In genomic region chr7:41170466-41170865, GRCh38 we compare ENCODE assay signal across 25 cellular contexts.
"Had no signal": no experiment of that assay in that cellular context is flagged by ENCODE, and none has a peak within 500 bp of the region (broad histone marks: within the 10 kb centered on the region; RNA-seq: fewer than 3 reads in every experiment).

No MANE protein-coding gene starts in this region.

- H3K27ac Mint-ChIP-seq: effector memory CD8-positive, alpha-beta T cell; memory B cell; mesothelial cell of epicardium; naive thymus-derived CD4-positive, alpha-beta T cell; nephron; neural progenitor cell; progenitor cell of endocrine pancreas; stimulated activated memory B cell treated with anti-CD40 and anti-IgM and Interleukin-4, amounts not matched to agents 10 μg/mL and 1 μg/mL and 100 μg/mL, for 72 hours; stimulated activated naive CD8-positive, alpha-beta T cell treated with anti-CD3 and anti-CD28 coated beads, Interleukin-15, Interleukin-2, amounts not matched to agents 100 ng/mL and 50 ng/mL, for 24 hours had no signal

- H3K4me3 Mint-ChIP-seq: effector memory CD8-positive, alpha-beta T cell; memory B cell; mesothelial cell of epicardium; naive thymus-derived CD4-positive, alpha-beta T cell; nephron; neural progenitor cell; stimulated activated memory B cell treated with anti-CD40 and anti-IgM and Interleukin-4, amounts not matched to agents 10 μg/mL and 1 μg/mL and 100 μg/mL, for 72 hours; stimulated activated naive CD8-positive, alpha-beta T cell treated with anti-CD3 and anti-CD28 coated beads, Interleukin-15, Interleukin-2, amounts not matched to agents 100 ng/mL and 50 ng/mL, for 24 hours had no signal

- H3K9ac ChIP-seq: neural progenitor cell, parathyroid adenoma had no signal

- H3K4me1 Mint-ChIP-seq: memory B cell; mesothelial cell of epicardium; naive thymus-derived CD4-positive, alpha-beta T cell; nephron; neural progenitor cell; stimulated activated memory B cell treated with anti-CD40 and anti-IgM and Interleukin-4, amounts not matched to agents 10 μg/mL and 1 μg/mL and 100 μg/mL, for 72 hours had no signal

- H3K4me3 ChIP-seq: gastrocnemius medialis, lung, mucosa of descending colon, neural progenitor cell, spleen, thoracic aorta, tibial nerve, upper lobe of left lung had no signal

- H3K9me3 Mint-ChIP-seq: neural progenitor cell; stimulated activated memory B cell treated with anti-CD40 and anti-IgM and Interleukin-4, amounts not matched to agents 10 μg/mL and 1 μg/mL and 100 μg/mL, for 72 hours; stimulated activated naive CD8-positive, alpha-beta T cell treated with anti-CD3 and anti-CD28 coated beads, Interleukin-15, Interleukin-2, amounts not matched to agents 100 ng/mL and 50 ng/mL, for 24 hours had no signal

- H2AFZ ChIP-seq: parathyroid adenoma had no signal

- H3K9me3 ChIP-seq: gastrocnemius medialis, mucosa of descending colon, thoracic aorta, upper lobe of left lung had no signal

- H3K36me3 ChIP-seq: gastrocnemius medialis, neural progenitor cell, spleen, thoracic aorta, tibial nerve, upper lobe of left lung had no signal

- H3K36me3 Mint-ChIP-seq: memory B cell; naive thymus-derived CD4-positive, alpha-beta T cell; neural progenitor cell; stimulated activated memory B cell treated with anti-CD40 and anti-IgM and Interleukin-4, amounts not matched to agents 10 μg/mL and 1 μg/mL and 100 μg/mL, for 72 hours had no signal

- H3K4me1 ChIP-seq: gastrocnemius medialis, neural progenitor cell, parathyroid adenoma, spleen, tibial nerve, upper lobe of left lung had no signal

- FAIRE-seq: urothelium cell line had no signal

- H3K4me2 ChIP-seq: neural progenitor cell had no signal

- DNase-seq: cortex of kidney; effector memory CD8-positive, alpha-beta T cell; foreskin fibroblast; gastrocnemius medialis; head of caudate nucleus; kidney; mucosa of descending colon; naive thymus-derived CD4-positive, alpha-beta T cell; spleen; stimulated activated CD4-positive, alpha-beta T cell treated with anti-CD3 and anti-CD28 coated beads, Interleukin-4, amount 100 ng/mL, for 4 hours; upper lobe of left lung had no signal

- ATAC-seq: effector memory CD8-positive, alpha-beta T cell; gastrocnemius medialis; left lobe of liver; mucosa of descending colon; naive thymus-derived CD4-positive, alpha-beta T cell; sciatic nerve; stimulated activated memory B cell treated with anti-CD40 and anti-IgM and Interleukin-4, amounts not matched to agents 10 μg/mL and 1 μg/mL and 100 μg/mL, for 72 hours had no signal

- H3K27me3 Mint-ChIP-seq: effector memory CD8-positive, alpha-beta T cell; memory B cell; naive thymus-derived CD4-positive, alpha-beta T cell; progenitor cell of endocrine pancreas; stimulated activated memory B cell treated with anti-CD40 and anti-IgM and Interleukin-4, amounts not matched to agents 10 μg/mL and 1 μg/mL and 100 μg/mL, for 72 hours; stimulated activated naive CD8-positive, alpha-beta T cell treated with anti-CD3 and anti-CD28 coated beads, Interleukin-15, Interleukin-2, amounts not matched to agents 100 ng/mL and 50 ng/mL, for 24 hours had no signal

- H3K27me3 ChIP-seq: gastrocnemius medialis, neural progenitor cell, spleen, tibial nerve, upper lobe of left lung had no signal

- H3K27ac ChIP-seq: gastrocnemius medialis, neural progenitor cell, parathyroid adenoma, spleen, thoracic aorta, tibial nerve, upper lobe of left lung had no signal

- H3K79me2 ChIP-seq: parathyroid adenoma had no signal
